In genomic region chr10:102628451-102628911, GRCh38 we compare ENCODE assay signal across 8 cellular contexts. TPM values are rescaled to one million over a fixed set of nuclear protein-coding genes. Genes with fewer than 3 reads are reported as not detected.
DNase-seq lines count a peak whose midpoint lies in the region; ATAC-seq, FAIRE-seq and TF ChIP-seq lines count a peak whose summit lies in the region.

No MANE protein-coding gene starts in this region.

- H3K4me2 ChIP-seq in H9 (ENCODE audit: insufficient read depth, insufficient read length, low read length) (no peak overlapping the region), K562 (ENCODE audit: insufficient read depth, low read length) (no peak overlapping the region)

- H3K23me2 ChIP-seq in H9 (ENCODE audit: insufficient read length, low read depth, low read length, poor library complexity, severe bottlenecking): no peaks in the 10 kb centered on the region

- in situ Hi-C loops in K562 (cut with MboI): no loop called here

- H3K36me3 Mint-ChIP-seq in H9 (ENCODE audit: insufficient read depth in 1 of 3, low read depth in 3 of 3): peaks cover 0 to 4% (median 0%) of the 10 kb centered on the region in 3 experiments; a peak in 4 of 7 replicates

- DNase-seq in H9 (no peak), K562 (ENCODE audit: extremely low read depth in 1 of 4, low spot score in 3 of 4) (no peak), inferior parietal cortex (ENCODE audit: extremely low spot score) (peak; percentile 60), iPS-NIHi11 (ENCODE audit: low spot score) (no peak), small intestine (no peak)

- H4K8ac ChIP-seq in H9 (replicated peaks; ENCODE audit: insufficient read length, low read depth, low read length): no peak overlapping the region

- H3K9me3 ChIP-seq in H9 (ENCODE audit: control insufficient read depth, low read depth, low read length) (no peaks in the 10 kb centered on the region), K562 (replicated peaks; ENCODE audit: control insufficient read depth, insufficient read depth, low read depth, low read length) (no peaks in the 10 kb centered on the region), small intestine (ENCODE audit: control insufficient read depth, low read depth) (no peaks in the 10 kb centered on the region)

- H3K79me2 ChIP-seq in H9 (ENCODE audit: insufficient read depth, low read length) (no peaks in the 10 kb centered on the region), K562 (ENCODE audit: control insufficient read depth, insufficient read depth, low read length) (no peaks in the 10 kb centered on the region)

- intact Hi-C loops in K562 (cut with micrococcal nuclease): no loop called here

- H3K23ac ChIP-seq in H9 (ENCODE audit: insufficient read length, low read depth, low read length): no peak overlapping the region

- H3K27ac Mint-ChIP-seq in H9: peak overlapping the region; percentile 48 to 100 (median 100); a peak in 6 of 7 replicates

- no peak for TF ChIP-seq POLR2A in K562 (conservative IDR thresholded peaks at IDR 0.05)

- no peak overlapping the region for H2BK20ac ChIP-seq in H9 (ENCODE audit: low read depth, low read length, poor library complexity, severe bottlenecking)

- peak overlapping the region; percentile 88 for H3K18ac ChIP-seq in H9 (ENCODE audit: insufficient read length, low read depth, low read length)

- peak overlapping the region; percentile 82 for H3K14ac ChIP-seq in H9 (ENCODE audit: insufficient read depth, low read length)

- no peak overlapping the region for H2AFZ ChIP-seq in H9 (ENCODE audit: low read length)
- H2AFZ ChIP-seq in K562 (ENCODE audit: low read depth, low read length): no peak overlapping the region

- no peaks in the 10 kb centered on the region for H3K9me1 ChIP-seq in K562 (ENCODE audit: control insufficient read depth, insufficient read depth, low read length)

- no peak for TF ChIP-seq RAD21 in K562 (CRISPR knock-in tag; conservative IDR thresholded peaks at IDR 0.05 in 1 of 2, IDR thresholded peaks at IDR 0.05 in 1 of 2)

- H3K9me3 Mint-ChIP-seq in H9: no peaks in the 10 kb centered on the region

- TF ChIP-seq CTCF in H9 (conservative IDR thresholded peaks at IDR 0.05) (0 out of 3 replicates have a peak, but pooled peaks have one; percentile 20), K562 (IDR thresholded peaks at IDR 0.05 in 2 of 3, conservative IDR thresholded peaks at IDR 0.05 in 1 of 3; ENCODE audit: insufficient read depth in 2 of 3, low read depth in 1 of 3, low read length in 3 of 3) (no peak)

- 0 out of 3 replicates have a peak, but pooled peaks cover 3% of the 10 kb centered on the region for H3K36me3 ChIP-seq in K562 (ENCODE audit: control insufficient read depth, insufficient read depth, low read length)
- H3K36me3 ChIP-seq in small intestine (ENCODE audit: control insufficient read depth in 2 of 2, insufficient read depth in 2 of 2, low read length in 2 of 2): no peaks in the 10 kb centered on the region

- H2BK15ac ChIP-seq in H9 (ENCODE audit: low read depth, low read length): no peak overlapping the region

- H2BK12ac ChIP-seq in H9 (ENCODE audit: insufficient read length, low read depth, low read length): peak overlapping the region; percentile 47

- H3K27ac ChIP-seq in H9 (ENCODE audit: insufficient read length, low read depth, low read length): no peak overlapping the region
- H3K27ac ChIP-seq in K562 (ENCODE audit: extremely low read depth, low read depth, low read length): no peak overlapping the region
- H3K27ac ChIP-seq in skin epidermis: peak overlapping the region in 20 of 21 experiments; percentile 12 to 96 (median 80)
- H3K27ac ChIP-seq in small intestine (ENCODE audit: low read depth in 1 of 2, low read length in 1 of 2): peak overlapping the region in 1 of 2 donors; percentile 84

- H3K4me3 Mint-ChIP-seq in H9: no peak overlapping the region; a peak in 1 of 5 replicates

- CTCF ChIA-PET in K562 (lab: Yijun Ruan, JAX; ENCODE audit: low intra/inter-chr PET ratio): no interaction called here

- H3T11ph ChIP-seq in H9 (ENCODE audit: low read length): no peak overlapping the region

- BruUV-seq in K562 (replicated peaks; lab: Mats Ljungman, UMichigan): no TSS peak

- POLR2A ChIA-PET in K562 (lab: Yijun Ruan, JAX): interaction anchor here (0.8 to 2.0 kb wide), 2 partner anchors 11 to 16 kb away, joined by 3 to 7 read pairs; partner anchors contain the start of gene TRIM8

- FAIRE-seq in K562 (lab: Jason Lieb, UNC): no peak
- no peak for FAIRE-seq in small intestine (lab: Jason Lieb, UNC)

- H3K4me1 Mint-ChIP-seq in H9: peaks cover 78 to 83% of the 10 kb centered on the region in 2 experiments

- H3K79me1 ChIP-seq in H9 (ENCODE audit: insufficient read depth, low read depth, low read length, poor library complexity, severe bottlenecking): no peaks in the 10 kb centered on the region

- H4K20me1 ChIP-seq in H9 (ENCODE audit: control insufficient read depth, insufficient read depth, insufficient read length) (peaks cover 2% of the 10 kb centered on the region), K562 (replicated peaks; ENCODE audit: control insufficient read depth, insufficient read depth, low read length) (no peaks in the 10 kb centered on the region)

- no peak for TF ChIP-seq EP300 in K562 (IDR thresholded peaks at IDR 0.05; ENCODE audit: low read length)

- WGBS in H9 (ENCODE audit: extremely low coverage, insufficient read length, low lambda C conversion rate): no CpG with 5 or more reads among the region's 11 CpGs
- WGBS in K562 (ENCODE audit: insufficient coverage, low coverage, missing lambda C conversion rate): 76% methylated on average over 7 of the region's 11 CpGs
- 55 to 85% (median 78%) methylated on average over 10 to 11 of the region's 11 CpGs for WGBS in small intestine, 3 donors

- peak overlapping the region; percentile 17 for H4K91ac ChIP-seq in H9 (ENCODE audit: insufficient read length, low read depth, low read length)

- no peak for ATAC-seq in K562
- ATAC-seq in GM21526 (IDR thresholded peaks at IDR 0.05; ENCODE audit: low FRiP score, unreplicated experiment): no peak
- no peak for ATAC-seq in GM19467 (IDR thresholded peaks at IDR 0.05; ENCODE audit: unreplicated experiment)

- no peak overlapping the region for H3K56ac ChIP-seq in H9 (ENCODE audit: insufficient read length, low read depth, low read length)

- H3K27me3 Mint-ChIP-seq in H9 (ENCODE audit: low read depth): no peaks in the 10 kb centered on the region; the same call in 1 of the 2 replicates

- H2AK5ac ChIP-seq in H9 (ENCODE audit: insufficient read length, low read length): peak overlapping the region; percentile 39

- peaks cover 13% of the 10 kb centered on the region; the same call in 1 of the 2 replicates for H3K4me1 ChIP-seq in H9 (ENCODE audit: insufficient read depth, low read length)
- H3K4me1 ChIP-seq in K562 (replicated peaks in 1 of 2; ENCODE audit: control insufficient read depth in 2 of 2, insufficient read depth in 2 of 2, low read length in 2 of 2): peaks cover 2 to 12% of the 10 kb centered on the region in 2 experiments; a peak in 3 of 5 replicates
- peaks cover 0 to 7% of the 10 kb centered on the region in 2 donors for H3K4me1 ChIP-seq in small intestine (ENCODE audit: control insufficient read depth in 2 of 2, insufficient read depth in 1 of 2, low read depth in 1 of 2, low read length in 1 of 2)

- H3K4ac ChIP-seq in H9 (ENCODE audit: low read depth, low read length): peak overlapping the region; percentile 82

- H2BK5ac ChIP-seq in H9 (ENCODE audit: insufficient read length, low read length): no peak overlapping the region

- H3K27me3 ChIP-seq in H9 (ENCODE audit: insufficient read depth, low read length) (no peaks in the 10 kb centered on the region), K562 (ENCODE audit: control insufficient read depth in 2 of 2, insufficient read depth in 2 of 2, low read length in 2 of 2) (no peaks in the 10 kb centered on the region), small intestine (ENCODE audit: control insufficient read depth in 2 of 2, insufficient read depth in 2 of 2, low read length in 2 of 2) (no peaks in the 10 kb centered on the region)

- H2BK120ac ChIP-seq in H9 (ENCODE audit: low read depth, low read length, poor library complexity, severe bottlenecking): no peak overlapping the region

- H3K4me3 ChIP-seq in K562: no peak overlapping the region
- H3K4me3 ChIP-seq in skin epidermis: no peak overlapping the region
- no peak overlapping the region for H3K4me3 ChIP-seq in small intestine (ENCODE audit: low read depth in 1 of 2, low read length in 2 of 2)

- no peak overlapping the region for H3K9ac ChIP-seq in H9 (ENCODE audit: extremely low read depth, insufficient read length, low read length)
- H3K9ac ChIP-seq in K562 (ENCODE audit: insufficient read depth in 1 of 2, low read depth in 2 of 2, low read length in 2 of 2): peak overlapping the region in 1 of 2 experiments; percentile 68; a peak in 2 of 4 replicates

- H4K5ac ChIP-seq in H9 (ENCODE audit: insufficient read length, low read depth, low read length): no peak overlapping the region

TF ChIP-seq in K562, 482 proteins besides CTCF, POLR2A, EP300 and RAD21:
- 0 out of 2 replicates have a peak, but pooled peaks have one; percentile 29 for TF ChIP-seq NFIC (IDR thresholded peaks at IDR 0.05)
- TF ChIP-seq THRAP3 (IDR thresholded peaks at IDR 0.05; ENCODE audit: borderline replicate concordance): no peak
TF ChIP-seq in K562: peak in this region for 1.

RNA-seq across cellular contexts. Expression of gene TRIM8, which starts 15.8 kb away (rescaled TPM):
- total RNA-seq in H9 (2021) (37.0 and 40.6 TPM in 2 replicates), K562 (2014; rRNA removed) (13.4 and 14.1 TPM in 2 replicates), K562 (2014; rRNA removed; fragmentation: Illumina TruSeq; extraction: Trizol) (7.3 and 7.5 TPM in 2 replicates), K562 (2015; rRNA removed; fragmentation: Illumina TruSeq; extraction: Trizol) (8.9 and 9.7 TPM in 2 replicates), K562 (2021) (26.0 and 27.2 TPM in 2 replicates)
- 16.6 and 38.8 TPM in 2 replicates for total RNA-seq in K562 (2011; cell fraction: chromatin; rRNA removed; ENCODE audit: low replicate concordance)
- total RNA-seq in K562 (2011; cell fraction: nucleolus; rRNA removed): 21.6 and 25.2 TPM in 2 replicates
- total RNA-seq in K562 (2011; cell fraction: nucleoplasm; rRNA removed): 17.2 and 24.7 TPM in 2 replicates
- polyA plus RNA-seq in K562 (2011; rRNA removed) (9.1 and 11.2 TPM in 2 replicates), K562 (2014; fragmentation: Illumina TruSeq; extraction: Trizol) (11.3 and 21.4 TPM in 2 replicates), K562 (2014; fragmentation: Nextera tagmentation; extraction: Ambion mirVana) (1 to 10 TPM; 1.7 to 3.2 TPM), K562 (2014; rRNA removed) (12.6 and 20.4 TPM in 2 replicates), small intestine (10 to 100 TPM; 38.1 to 65.1 (median 39.8) TPM)
- polyA plus RNA-seq in K562 (2011; cell fraction: cytosol; rRNA removed): 6.0 and 15.5 TPM in 2 replicates
- polyA plus RNA-seq in K562 (2011; cell fraction: nucleus; rRNA removed): 13.8 and 26.7 TPM in 2 replicates
- polyA plus RNA-seq in K562 (2012): 23.8 and 28.1 TPM in 2 replicates
- polyA minus RNA-seq in K562 (2011; rRNA and poly(A)+ RNA removed): 5.7 and 5.9 TPM in 2 replicates
- 9.7 and 9.8 TPM in 2 replicates for polyA minus RNA-seq in K562 (2011; cell fraction: cytosol; rRNA and poly(A)+ RNA removed)
- 9.2 and 11.4 TPM in 2 replicates for polyA minus RNA-seq in K562 (2011; cell fraction: nucleus; rRNA and poly(A)+ RNA removed)

Comparison
In these comparisons a context has a peak if more than half of its experiments do, and no peak if none do; other contexts are left out.
1. H3K27ac ChIP-seq: peak in skin epidermis (20 of 21); none in H9 (single experiment) and K562 (single experiment).